In genomic region chr2:152406836-152407161, GRCh38 we compare ENCODE assay signal across 14 cellular contexts.
DNase-seq lines count a peak whose midpoint lies in the region; ATAC-seq, FAIRE-seq and TF ChIP-seq lines count a peak whose summit lies in the region.
"Had no signal": no experiment of that assay in that cellular context is flagged by ENCODE, and none has a peak within 500 bp of the region (broad histone marks: within the 10 kb centered on the region; RNA-seq: fewer than 3 reads in every experiment).

No MANE protein-coding gene starts in this region.

- H3K9me3 Mint-ChIP-seq in memory B cell, result no peaks in the 10 kb centered on the region
- H3K9me3 Mint-ChIP-seq: CD8-positive, alpha-beta memory T cell had no signal

- POLR2A ChIA-PET in HepG2 (lab: Yijun Ruan, JAX), result interaction anchor here (1.1 to 2.1 kb wide), 3 partner anchors 72 to 80 kb away, joined by 3 to 4 read pairs (median 3); partner anchors contain the start of gene FMNL2

- H3K27ac ChIP-seq in HepG2 (ENCODE audit: extremely low read length, insufficient read depth, low read length), result no peak overlapping the region
- peak overlapping the region in 1 of 3 donors; percentile 4 for H3K27ac ChIP-seq in right lobe of liver
- peak overlapping the region; percentile 83 for H3K27ac ChIP-seq in caudate nucleus (ENCODE audit: low read depth, low read length)
- peak overlapping the region; percentile 4 for H3K27ac ChIP-seq in upper lobe of right lung

- H3K9ac ChIP-seq in HepG2 (ENCODE audit: insufficient read depth, low read depth, low read length), result no peak overlapping the region

- H3K9me3 ChIP-seq in HepG2 (ENCODE audit: low read length) (no peaks in the 10 kb centered on the region), right lobe of liver (no peaks in the 10 kb centered on the region), upper lobe of right lung (no peaks in the 10 kb centered on the region)
- H3K9me3 ChIP-seq: gastroesophageal sphincter had no signal

- DNase-seq in HepG2 (ENCODE audit: low spot score) (no peak), right lobe of liver (no peak), caudate nucleus (lab: John Stamatoyannopoulos, UW) (no peak), memory B cell (ENCODE audit: low spot score in 2 of 2) (no peak), upper lobe of right lung (no peak), HT-29 (ENCODE audit: low spot score) (no peak), NCI-H2171 treated with DMSO at 0.1 percent for 48 hours (lab: John Stamatoyannopoulos, UW) (no peak)
- DNase-seq: CD8-positive, alpha-beta memory T cell; SHP77 treated with DMSO at 0.1 percent for 48 hours; stimulated activated CD4-positive, alpha-beta T cell treated with anti-CD3 and anti-CD28 coated beads, Interleukin-12 subunit alpha, Interleukin-12 subunit beta, amount 100 ng/mL, for 4 hours; stimulated activated naive CD4-positive, alpha-beta T cell treated with Interleukin-2 at 50 U/mL for 16 hours had no signal

- CTCF ChIA-PET in HepG2 (lab: Yijun Ruan, JAX; ENCODE audit: low intra/inter-chr PET ratio, low total read pairs), result no interaction called here

- H3K4me2 ChIP-seq in HepG2 (ENCODE audit: low read depth, low read length), result no peak overlapping the region

- H3K4me3 ChIP-seq in HepG2 (replicated peaks in 1 of 3; ENCODE audit: insufficient read depth in 1 of 3, low read depth in 2 of 3, low read length in 3 of 3), result no peak overlapping the region
- no peak overlapping the region for H3K4me3 ChIP-seq in right lobe of liver
- H3K4me3 ChIP-seq in upper lobe of right lung, result peak overlapping the region; percentile 36

- BruUV-seq in HepG2 (replicated peaks; lab: Mats Ljungman, UMichigan), result no TSS peak

- H3K4me1 ChIP-seq in HepG2 (ENCODE audit: insufficient read depth, low read length), result peaks cover 100% of the 10 kb centered on the region
- H3K4me1 ChIP-seq in right lobe of liver, result peaks cover 0 to 10% (median 2%) of the 10 kb centered on the region in 4 donors
- peaks cover 61% of the 10 kb centered on the region for H3K4me1 ChIP-seq in upper lobe of right lung

- no peaks in the 10 kb centered on the region for H3K36me3 Mint-ChIP-seq in memory B cell
- H3K36me3 Mint-ChIP-seq: CD8-positive, alpha-beta memory T cell had no signal

- TF ChIP-seq RAD21 in HepG2 (CRISPR knock-in tag; IDR thresholded peaks at IDR 0.05), result no peak

- TF ChIP-seq EP300 in HepG2 (IDR thresholded peaks at IDR 0.05; ENCODE audit: low read depth in 2 of 2, low read length in 2 of 2) (no peak), HepG2 (CRISPR knock-in tag; IDR thresholded peaks at IDR 0.05; ENCODE audit: borderline replicate concordance) (no peak)

- peaks cover 95% of the 10 kb centered on the region for H3K79me2 ChIP-seq in HepG2 (ENCODE audit: insufficient read depth, low read length)

- no peaks in the 10 kb centered on the region for H4K20me1 ChIP-seq in HepG2 (ENCODE audit: insufficient read depth, low read length)

- no peak for ATAC-seq in HepG2
- ATAC-seq in right lobe of liver, result no peak
- ATAC-seq in memory B cell (ENCODE audit: low read depth), result no peak
- no peak for ATAC-seq in upper lobe of right lung
- ATAC-seq in GM18909 (IDR thresholded peaks at IDR 0.05; ENCODE audit: poor library complexity, unreplicated experiment), result no peak
- ATAC-seq: gastroesophageal sphincter had no signal

- in situ Hi-C loops in HepG2 (cut with HindIII; ENCODE audit: extremely low pct_ligation_motif_present, low pct_unique_long_range_greater_than_20kb), result no loop called here

- H3K27ac Mint-ChIP-seq in memory B cell, result peak overlapping the region; percentile 77

- TF ChIP-seq CTCF in HepG2 (CRISPR knock-in tag; IDR thresholded peaks at IDR 0.05) (no peak), right lobe of liver (IDR thresholded peaks at IDR 0.05) (no peak), upper lobe of right lung (IDR thresholded peaks at IDR 0.05) (no peak)

- H3K36me3 ChIP-seq in HepG2 (replicated peaks in 1 of 2; ENCODE audit: control insufficient read depth in 1 of 2, insufficient read depth in 2 of 2, low read length in 2 of 2), result no peaks in the 10 kb centered on the region; a peak in 1 of 5 replicates
- no peaks in the 10 kb centered on the region for H3K36me3 ChIP-seq in right lobe of liver
- H3K36me3 ChIP-seq in upper lobe of right lung, result no peaks in the 10 kb centered on the region
- H3K36me3 ChIP-seq: gastroesophageal sphincter had no signal

- 97% methylated on average over 2 of the region's 2 CpGs for WGBS in HepG2 (ENCODE audit: low lambda C conversion rate)
- 63% methylated on average over 2 of the region's 2 CpGs for WGBS in right lobe of liver (ENCODE audit: insufficient coverage, low coverage, low lambda C conversion rate, missing lambda C conversion rate)

- H2AFZ ChIP-seq in HepG2 (ENCODE audit: low read length), result no peak overlapping the region

- peaks cover 17% of the 10 kb centered on the region for H3K4me1 Mint-ChIP-seq in memory B cell
- H3K4me1 Mint-ChIP-seq: CD8-positive, alpha-beta memory T cell had no signal

- FAIRE-seq in HepG2 (lab: Jason Lieb, UNC), result no peak
- FAIRE-seq: bronchial epithelial cell had no signal

- TF ChIP-seq POLR2A in HepG2 (IDR thresholded peaks at IDR 0.05; ENCODE audit: insufficient read depth in 1 of 2, low read depth in 2 of 2, low read length in 2 of 2) (no peak), right lobe of liver (IDR thresholded peaks at IDR 0.05) (no peak)

- no peaks in the 10 kb centered on the region for H3K27me3 Mint-ChIP-seq in memory B cell

- H3K27me3 ChIP-seq in HepG2 (ENCODE audit: control insufficient read depth in 1 of 2, insufficient read depth in 2 of 2, low read length in 2 of 2) (no peaks in the 10 kb centered on the region), right lobe of liver (no peaks in the 10 kb centered on the region), upper lobe of right lung (no peaks in the 10 kb centered on the region)
- H3K27me3 ChIP-seq: gastroesophageal sphincter had no signal

- H3K4me3 Mint-ChIP-seq in memory B cell, result no peak overlapping the region
- H3K4me3 Mint-ChIP-seq: CD8-positive, alpha-beta memory T cell had no signal

- intact Hi-C loops in HepG2 (cut with micrococcal nuclease; ENCODE audit: unreplicated experiment) (no loop called here), right lobe of liver (cut with DNase I) (no loop called here), upper lobe of right lung (cut with DNase I) (no loop called here)

TF ChIP-seq in HepG2, 621 proteins besides CTCF, POLR2A, EP300 and RAD21:
- TF ChIP-seq ZNF879 (CRISPR knock-in tag; IDR thresholded peaks at IDR 0.05) (no peak), HOXD1 (CRISPR knock-in tag; IDR thresholded peaks at IDR 0.05) (no peak), KAT8 (CRISPR knock-in tag; IDR thresholded peaks at IDR 0.05) (peak; percentile 23; the same call in 1 of the 2 replicates), NFYB (CRISPR knock-in tag; IDR thresholded peaks at IDR 0.05) (no peak), HNF1A (IDR thresholded peaks at IDR 0.05; ENCODE audit: low read depth) (no peak), HNF1A (CRISPR knock-in tag; IDR thresholded peaks at IDR 0.05; ENCODE audit: borderline replicate concordance) (no peak)
